Comparison of ENCODE assay signal across 35 cellular contexts in the genomic region with DNA sequence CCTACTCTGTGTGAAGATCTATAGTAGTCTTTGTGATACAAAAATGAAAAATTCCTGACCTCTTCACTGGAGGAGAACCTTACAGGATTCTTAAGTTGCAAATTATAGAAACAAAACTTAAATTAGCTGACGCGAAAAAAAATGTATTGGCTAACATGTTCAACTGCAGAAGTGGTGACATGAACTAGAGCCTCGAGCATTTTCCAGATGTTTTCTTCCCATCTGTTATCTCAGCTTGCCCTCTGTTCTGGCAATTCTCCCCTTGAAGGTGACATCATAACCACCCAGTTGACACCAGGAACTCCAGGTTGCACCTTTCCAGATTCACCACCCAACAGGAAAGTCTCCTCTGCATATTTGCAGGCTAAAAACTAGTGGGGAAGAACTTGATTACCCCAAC.
"Had no signal": no experiment of that assay in that cellular context is flagged by ENCODE, and none has a peak within 500 bp of the region (broad histone marks: within the 10 kb centered on the region; RNA-seq: fewer than 3 reads in every experiment).

No MANE protein-coding gene starts in this region.

- DNase-seq: activated B cell treated with CpG ODN at 0.5 μM for 24 hours; activated CD4-positive, alpha-beta memory T cell treated with anti-CD3 and anti-CD28 coated beads, Interleukin-2, amount 10 ng/mL, durations not matched to agents 7 days and 5 days; activated CD4-positive, alpha-beta T cell treated with anti-CD3 and anti-CD28 coated beads for 4 hours; activated CD4-positive, alpha-beta T cell treated with anti-CD3 and anti-CD28 coated beads, Interleukin-2, amount 10 ng/mL, durations not matched to agents 24 days and 14 days; activated CD4-positive, alpha-beta T cell treated with anti-CD3 and anti-CD28 coated beads, Interleukin-2, amount 50 U/mL, for 48 hours; activated CD4-positive, CD25-positive, alpha-beta regulatory T cell treated with anti-CD3 and anti-CD28 coated beads, Interleukin-2, amount 50 U/mL, for 72 hours; activated CD8-positive, alpha-beta memory T cell treated with anti-CD3 and anti-CD28 coated beads for 24 hours; activated CD8-positive, alpha-beta memory T cell treated with anti-CD3 and anti-CD28 coated beads, Interleukin-2, amount 10 ng/mL, durations not matched to agents 7 days and 5 days; activated CD8-positive, alpha-beta memory T cell treated with anti-CD3 and anti-CD28 coated beads, Interleukin-2, amount 50 U/mL, for 48 hours; activated CD8-positive, alpha-beta T cell treated with anti-CD3 and anti-CD28 coated beads, Interleukin-2, amount 10 ng/mL, durations not matched to agents 7 days and 5 days; activated effector memory CD4-positive, alpha-beta T cell treated with Interleukin-2 at 50 U/mL for 16 hours; activated gamma-delta T cell; activated naive CD4-positive, alpha-beta T cell treated with anti-CD3 and anti-CD28 coated beads, Interleukin-2, amount 10 ng/mL, durations not matched to agents 7 days and 5 days; activated naive CD4-positive, alpha-beta T cell treated with Interleukin-2 at 50 U/mL for 16 hours; activated naive CD8-positive, alpha-beta T cell treated with anti-CD3 and anti-CD28 coated beads, Interleukin-2, amount 10 ng/mL, durations not matched to agents 7 days and 5 days; activated naive CD8-positive, alpha-beta T cell treated with anti-CD3 and anti-CD28 coated beads, Interleukin-2, amount 50 U/mL, for 24 hours; activated T-cell treated with anti-CD3 and anti-CD28 coated beads, Interleukin-2, amount 50 U/mL, for 24 hours; activated T-cell treated with anti-CD3 and anti-CD28 coated beads, Interleukin-2, amount 50 U/mL, for 48 hours; amygdala; anterior cingulate cortex; body of pancreas; brain microvascular endothelial cell; central memory CD4-positive, alpha-beta T cell; T-helper 1 cell; T-helper 2 cell; T-helper 9 cell had no signal

- ATAC-seq: activated CD8-positive, alpha-beta memory T cell treated with anti-CD3 and anti-CD28 coated beads, Interleukin-2, amount 10 ng/mL, durations not matched to agents 7 days and 5 days; activated CD8-positive, alpha-beta T cell treated with anti-CD3 and anti-CD28 coated beads, Interleukin-2, amount 10 ng/mL, durations not matched to agents 7 days and 5 days; activated naive CD8-positive, alpha-beta T cell treated with anti-CD3 and anti-CD28 coated beads, Interleukin-2, amount 50 U/mL, for 24 hours; body of pancreas had no signal

- H3K36me3 Mint-ChIP-seq: activated CD8-positive, alpha-beta memory T cell treated with anti-CD3 and anti-CD28 coated beads, Interleukin-2, amount 10 ng/mL, durations not matched to agents 7 days and 5 days; activated naive CD4-positive, alpha-beta T cell treated with anti-CD3 and anti-CD28 coated beads, Interleukin-2, amount 10 ng/mL, durations not matched to agents 7 days and 5 days; activated naive CD8-positive, alpha-beta T cell treated with anti-CD3 and anti-CD28 coated beads, Interleukin-2, amount 10 ng/mL, durations not matched to agents 7 days and 5 days had no signal

- H3K36me3 ChIP-seq: ascending aorta, brain microvascular endothelial cell had no signal

- H3K4me1 ChIP-seq: body of pancreas had no signal

- H3K9me3 ChIP-seq: ascending aorta, body of pancreas had no signal

- H3K27me3 ChIP-seq: ascending aorta, body of pancreas, brain microvascular endothelial cell had no signal

- H3K27me3 Mint-ChIP-seq: activated B cell treated with CpG ODN at 0.5 μM for 24 hours; activated CD4-positive, alpha-beta memory T cell treated with anti-CD3 and anti-CD28 coated beads, Interleukin-2, amount 10 ng/mL, durations not matched to agents 7 days and 5 days; activated CD4-positive, alpha-beta T cell treated with anti-CD3 and anti-CD28 coated beads, Interleukin-2, amount 10 ng/mL, durations not matched to agents 24 days and 14 days; activated CD8-positive, alpha-beta memory T cell treated with anti-CD3 and anti-CD28 coated beads, Interleukin-2, amount 10 ng/mL, durations not matched to agents 7 days and 5 days; activated naive CD4-positive, alpha-beta T cell treated with anti-CD3 and anti-CD28 coated beads, Interleukin-2, amount 10 ng/mL, durations not matched to agents 7 days and 5 days; activated naive CD4-positive, alpha-beta T cell treated with anti-CD3 and anti-CD28 coated beads, Interleukin-2, amount 50 U/mL, for 24 hours; activated naive CD8-positive, alpha-beta T cell; activated naive CD8-positive, alpha-beta T cell treated with anti-CD3 and anti-CD28 coated beads, Interleukin-2, amount 10 ng/mL, durations not matched to agents 7 days and 5 days; activated naive CD8-positive, alpha-beta T cell treated with anti-CD3 and anti-CD28 coated beads, Interleukin-2, amount 50 U/mL, for 24 hours had no signal

- H3K4me3 Mint-ChIP-seq: activated B cell treated with CpG ODN at 0.5 μM for 24 hours; activated CD4-positive, alpha-beta memory T cell treated with anti-CD3 and anti-CD28 coated beads, Interleukin-2, amount 10 ng/mL, durations not matched to agents 7 days and 5 days; activated CD4-positive, alpha-beta T cell treated with anti-CD3 and anti-CD28 coated beads, Interleukin-2, amount 10 ng/mL, durations not matched to agents 24 days and 14 days; activated CD8-positive, alpha-beta memory T cell treated with anti-CD3 and anti-CD28 coated beads, Interleukin-2, amount 10 ng/mL, durations not matched to agents 7 days and 5 days; activated CD8-positive, alpha-beta T cell treated with anti-CD3 and anti-CD28 coated beads, Interleukin-2, amount 10 ng/mL, durations not matched to agents 7 days and 5 days; activated naive CD4-positive, alpha-beta T cell treated with anti-CD3 and anti-CD28 coated beads, Interleukin-2, amount 10 ng/mL, durations not matched to agents 7 days and 5 days; activated naive CD4-positive, alpha-beta T cell treated with anti-CD3 and anti-CD28 coated beads, Interleukin-2, amount 50 U/mL, for 24 hours; activated naive CD8-positive, alpha-beta T cell; activated naive CD8-positive, alpha-beta T cell treated with anti-CD3 and anti-CD28 coated beads, Interleukin-2, amount 10 ng/mL, durations not matched to agents 7 days and 5 days; activated naive CD8-positive, alpha-beta T cell treated with anti-CD3 and anti-CD28 coated beads, Interleukin-2, amount 50 U/mL, for 24 hours; activated T-cell treated with anti-CD3 and anti-CD28 coated beads, Interleukin-2, amount 50 U/mL, for 24 hours; T-helper 1 cell treated with Interleukin-12 subunit alpha and Interleukin-12 subunit beta and Interleukin-4 antibody, amounts not matched to agents 30 μg/mL and 1 μg/mL, for 36 hours; T-helper 2 cell treated with Interferon-gamma antibody and Interleukin-4, amounts not matched to agents 5 μg/mL and 100 μg/mL, for 36 hours had no signal

- FAIRE-seq: bronchial epithelial cell, TTC549 had no signal

- H3K27ac Mint-ChIP-seq: activated B cell treated with CpG ODN at 0.5 μM for 24 hours; activated CD4-positive, alpha-beta memory T cell treated with anti-CD3 and anti-CD28 coated beads, Interleukin-2, amount 10 ng/mL, durations not matched to agents 7 days and 5 days; activated CD4-positive, alpha-beta T cell treated with anti-CD3 and anti-CD28 coated beads, Interleukin-2, amount 10 ng/mL, durations not matched to agents 24 days and 14 days; activated CD8-positive, alpha-beta memory T cell treated with anti-CD3 and anti-CD28 coated beads, Interleukin-2, amount 10 ng/mL, durations not matched to agents 7 days and 5 days; activated CD8-positive, alpha-beta T cell treated with anti-CD3 and anti-CD28 coated beads, Interleukin-2, amount 10 ng/mL, durations not matched to agents 7 days and 5 days; activated naive CD4-positive, alpha-beta T cell treated with anti-CD3 and anti-CD28 coated beads, Interleukin-2, amount 10 ng/mL, durations not matched to agents 7 days and 5 days; activated naive CD4-positive, alpha-beta T cell treated with anti-CD3 and anti-CD28 coated beads, Interleukin-2, amount 50 U/mL, for 24 hours; activated naive CD8-positive, alpha-beta T cell; activated naive CD8-positive, alpha-beta T cell treated with anti-CD3 and anti-CD28 coated beads, Interleukin-2, amount 10 ng/mL, durations not matched to agents 7 days and 5 days; activated naive CD8-positive, alpha-beta T cell treated with anti-CD3 and anti-CD28 coated beads, Interleukin-2, amount 50 U/mL, for 24 hours; activated T-cell treated with anti-CD3 and anti-CD28 coated beads, Interleukin-2, amount 50 U/mL, for 24 hours; activated T-helper 2 cell treated with anti-CD3 and anti-CD28 coated beads, Interferon-gamma antibody, Interleukin-2, Interleukin-4, amounts not matched to agents 10 μg/mL and 5 μg/mL and 100 μg/mL, durations not matched to agents 14 hours and 24 hours and 36 hours; T-helper 1 cell treated with Interleukin-12 subunit alpha and Interleukin-12 subunit beta and Interleukin-4 antibody, amounts not matched to agents 30 μg/mL and 1 μg/mL, for 36 hours; T-helper 2 cell treated with Interferon-gamma antibody and Interleukin-4, amounts not matched to agents 5 μg/mL and 100 μg/mL, for 36 hours had no signal

- H3K9me3 Mint-ChIP-seq: activated CD4-positive, alpha-beta memory T cell treated with anti-CD3 and anti-CD28 coated beads, Interleukin-2, amount 10 ng/mL, durations not matched to agents 7 days and 5 days; activated T-helper 2 cell treated with anti-CD3 and anti-CD28 coated beads, Interferon-gamma antibody, Interleukin-2, Interleukin-4, amounts not matched to agents 10 μg/mL and 5 μg/mL and 100 μg/mL, durations not matched to agents 14 hours and 24 hours and 36 hours had no signal

- H3K27ac ChIP-seq: ascending aorta, body of pancreas, brain microvascular endothelial cell, VCaP had no signal

- H3K4me3 ChIP-seq: ascending aorta, body of pancreas had no signal

- H3K4me1 Mint-ChIP-seq: activated B cell treated with CpG ODN at 0.5 μM for 24 hours; activated CD4-positive, alpha-beta memory T cell treated with anti-CD3 and anti-CD28 coated beads, Interleukin-2, amount 10 ng/mL, durations not matched to agents 7 days and 5 days; activated CD4-positive, alpha-beta T cell treated with anti-CD3 and anti-CD28 coated beads, Interleukin-2, amount 10 ng/mL, durations not matched to agents 24 days and 14 days; activated CD8-positive, alpha-beta memory T cell treated with anti-CD3 and anti-CD28 coated beads, Interleukin-2, amount 10 ng/mL, durations not matched to agents 7 days and 5 days; activated naive CD4-positive, alpha-beta T cell treated with anti-CD3 and anti-CD28 coated beads, Interleukin-2, amount 10 ng/mL, durations not matched to agents 7 days and 5 days; activated naive CD8-positive, alpha-beta T cell treated with anti-CD3 and anti-CD28 coated beads, Interleukin-2, amount 10 ng/mL, durations not matched to agents 7 days and 5 days; activated naive CD8-positive, alpha-beta T cell treated with anti-CD3 and anti-CD28 coated beads, Interleukin-2, amount 50 U/mL, for 24 hours had no signal
